17 cellular contexts compared by ENCODE assay signal in genomic region chr12:57434517-57435223, GRCh38. TPM values are rescaled to one million over a fixed set of nuclear protein-coding genes. Genes with fewer than 3 reads are reported as not detected.
A peak's percentile ranks its signal among the peaks of the same experiment; 100 is the strongest.
DNase-seq lines count a peak whose midpoint lies in the region; ATAC-seq and TF ChIP-seq lines count a peak whose summit lies in the region.
"Had no signal": no experiment of that assay in that cellular context is flagged by ENCODE, and none has a peak within 500 bp of the region (broad histone marks: within the 10 kb centered on the region; RNA-seq: fewer than 3 reads in every experiment).

A gene with protein sequence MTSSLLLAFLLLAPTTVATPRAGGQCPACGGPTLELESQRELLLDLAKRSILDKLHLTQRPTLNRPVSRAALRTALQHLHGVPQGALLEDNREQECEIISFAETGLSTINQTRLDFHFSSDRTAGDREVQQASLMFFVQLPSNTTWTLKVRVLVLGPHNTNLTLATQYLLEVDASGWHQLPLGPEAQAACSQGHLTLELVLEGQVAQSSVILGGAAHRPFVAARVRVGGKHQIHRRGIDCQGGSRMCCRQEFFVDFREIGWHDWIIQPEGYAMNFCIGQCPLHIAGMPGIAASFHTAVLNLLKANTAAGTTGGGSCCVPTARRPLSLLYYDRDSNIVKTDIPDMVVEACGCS (plus strand): TSS chr12:57434784. CDS start chr12:57434887, 103 bp downstream.

- no peak for ATAC-seq in WTC11
- ATAC-seq in GM21528 (IDR thresholded peaks at IDR 0.05; ENCODE audit: low FRiP score, unreplicated experiment), result no peak
- ATAC-seq in HG02588 (IDR thresholded peaks at IDR 0.05; ENCODE audit: unreplicated experiment), result no peak
- ATAC-seq: CD8-positive, alpha-beta T cell had no signal

- no peaks in the 10 kb centered on the region for H3K36me3 ChIP-seq in testis (ENCODE audit: low read depth, missing control alignments)
- H3K36me3 ChIP-seq: sigmoid colon had no signal

- DNase-seq in T-helper 2 cell treated with Interferon-gamma antibody and Interleukin-4, amounts not matched to agents 5 μg/mL and 100 μg/mL, for 36 hours (ENCODE audit: low spot score), result no peak
- no peak for DNase-seq in T-helper 2 cell
- DNase-seq in WTC11 (ENCODE audit: low spot score), result peak; percentile 14
- DNase-seq in iris pigment epithelial cell (ENCODE audit: low read depth), result peak; percentile 16
- no peak for DNase-seq in progenitor cell of endocrine pancreas (ENCODE audit: low spot score, unreplicated experiment)
- no peak for DNase-seq in testis
- DNase-seq: 8988T; activated naive CD4-positive, alpha-beta T cell treated with anti-CD3 and anti-CD28 coated beads for 36 hours; CD8-positive, alpha-beta T cell; Karpas-422; NCI-H146; sigmoid colon; SW 1271 had no signal

- H3K27ac Mint-ChIP-seq in T-helper 2 cell treated with Interferon-gamma antibody and Interleukin-4, amounts not matched to agents 5 μg/mL and 100 μg/mL, for 36 hours, result peak within 1 kb of the TSS; percentile 67
- H3K27ac Mint-ChIP-seq in WTC11 (no peak within 1 kb of the TSS), progenitor cell of endocrine pancreas (peak within 1 kb of the TSS; percentile 10)
- H3K27ac Mint-ChIP-seq: activated naive CD4-positive, alpha-beta T cell treated with anti-CD3 and anti-CD28 coated beads for 36 hours; CD8-positive, alpha-beta T cell had no signal

- 69 to 70% methylated on average over 5 to 8 of the region's 8 CpGs for WGBS in testis, 2 donors

- H3K4me1 Mint-ChIP-seq in T-helper 2 cell treated with Interferon-gamma antibody and Interleukin-4, amounts not matched to agents 5 μg/mL and 100 μg/mL, for 36 hours (ENCODE audit: low read depth), result peaks cover 21% of the 10 kb centered on the region
- peaks cover 14% of the 10 kb centered on the region for H3K4me1 Mint-ChIP-seq in WTC11
- peaks cover 23% of the 10 kb centered on the region for H3K4me1 Mint-ChIP-seq in progenitor cell of endocrine pancreas (ENCODE audit: low read depth)

- TF ChIP-seq CTCF in WTC11 (IDR thresholded peaks at IDR 0.05) (no peak), progenitor cell of endocrine pancreas (IDR thresholded peaks at IDR 0.05; ENCODE audit: unreplicated experiment) (no peak), testis (IDR thresholded peaks at IDR 0.05) (no peak)

- TF ChIP-seq POLR2A in testis (IDR thresholded peaks at IDR 0.05), result no peak

- no peaks in the 10 kb centered on the region for H3K9me3 ChIP-seq in testis
- H3K9me3 ChIP-seq: sigmoid colon had no signal

- intact Hi-C loops in testis (cut with DNase I; ENCODE audit: low total_unique reads), result no loop called here

- no peak within 1 kb of the TSS for H3K27ac ChIP-seq in testis
- H3K27ac ChIP-seq: epithelial cell of prostate, sigmoid colon had no signal

- H3K9me3 Mint-ChIP-seq in T-helper 2 cell treated with Interferon-gamma antibody and Interleukin-4, amounts not matched to agents 5 μg/mL and 100 μg/mL, for 36 hours, result no peaks in the 10 kb centered on the region
- H3K9me3 Mint-ChIP-seq in WTC11 (no peaks in the 10 kb centered on the region), progenitor cell of endocrine pancreas (ENCODE audit: low read depth) (no peaks in the 10 kb centered on the region)
- H3K9me3 Mint-ChIP-seq: activated naive CD4-positive, alpha-beta T cell treated with anti-CD3 and anti-CD28 coated beads for 36 hours; CD8-positive, alpha-beta T cell had no signal

- H3K4me3 Mint-ChIP-seq in T-helper 2 cell treated with Interferon-gamma antibody and Interleukin-4, amounts not matched to agents 5 μg/mL and 100 μg/mL, for 36 hours, result peak within 1 kb of the TSS; percentile 58
- no peak within 1 kb of the TSS for H3K4me3 Mint-ChIP-seq in WTC11
- no peak within 1 kb of the TSS for H3K4me3 Mint-ChIP-seq in progenitor cell of endocrine pancreas (ENCODE audit: low read depth)
- H3K4me3 Mint-ChIP-seq: activated naive CD4-positive, alpha-beta T cell treated with anti-CD3 and anti-CD28 coated beads for 36 hours; CD8-positive, alpha-beta T cell had no signal

- no peaks in the 10 kb centered on the region for H3K4me1 ChIP-seq in testis

- POLR2A ChIA-PET in WTC11 (lab: Charles Lee), result interaction anchor here (2.0 kb wide), 1 partner anchor 20 kb away, joined by 7 read pairs; the partner anchor contains the start of gene INHBE

- H3K27me3 Mint-ChIP-seq in T-helper 2 cell treated with Interferon-gamma antibody and Interleukin-4, amounts not matched to agents 5 μg/mL and 100 μg/mL, for 36 hours (ENCODE audit: low read depth), result peaks cover 6% of the 10 kb centered on the region
- H3K27me3 Mint-ChIP-seq in WTC11 (ENCODE audit: low read depth) (no peaks in the 10 kb centered on the region; the same call in 1 of the 2 replicates), progenitor cell of endocrine pancreas (peaks cover 3% of the 10 kb centered on the region)

- H3K36me3 Mint-ChIP-seq in T-helper 2 cell treated with Interferon-gamma antibody and Interleukin-4, amounts not matched to agents 5 μg/mL and 100 μg/mL, for 36 hours (ENCODE audit: low read depth), result peaks cover 1% of the 10 kb centered on the region
- H3K36me3 Mint-ChIP-seq in WTC11 (no peaks in the 10 kb centered on the region), progenitor cell of endocrine pancreas (ENCODE audit: insufficient read depth) (no peaks in the 10 kb centered on the region)

- no peak within 1 kb of the TSS for H3K4me3 ChIP-seq in testis
- H3K4me3 ChIP-seq: sigmoid colon had no signal

- CTCF ChIA-PET in WTC11 (lab: Charles Lee), result interaction anchor here (0.8 to 4.1 kb wide), 5 partner anchors 10 to 192 kb away, joined by 3 to 18 read pairs (median 7); partner anchors contain the start of genes GLI1 and INHBE

- H3K27me3 ChIP-seq in testis, result no peaks in the 10 kb centered on the region
- H3K27me3 ChIP-seq: sigmoid colon had no signal

TF ChIP-seq in WTC11, 78 proteins besides CTCF, POLR2A, EP300 and RAD21:
- TF ChIP-seq MLX (CRISPR knock-in tag; IDR thresholded peaks at IDR 0.05) (no peak), ELF4 (CRISPR knock-in tag; IDR thresholded peaks at IDR 0.05; ENCODE audit: low read depth) (no peak)

RNA-seq across cellular contexts. Expression of the gene that starts here (rescaled TPM):
- total RNA-seq in WTC11 (2021), result 0.09 to 0.20 TPM (median 0.16 TPM) in 3 replicates
- 0.16 TPM in 1 of 2 replicates, not detected in the other for total RNA-seq in progenitor cell of endocrine pancreas
- 1 to 10 TPM; 1.8 to 3.1 TPM for total RNA-seq in testis
- polyA plus RNA-seq in testis (ENCODE audit: insufficient read depth, low read depth, low replicate concordance), result 2.1 TPM
- total RNA-seq: activated naive CD4-positive, alpha-beta T cell treated with anti-CD3 and anti-CD28 coated beads for 36 hours; NCI-H460; sigmoid colon had no signal
- polyA plus RNA-seq: sigmoid colon had no signal

Comparison
In these comparisons a context has a peak if more than half of its experiments do, and no peak if none do; other contexts are left out.
1. Peak in DNase-seq in WTC11; RNA of the gene not detected or under 1 TPM.